23 cellular contexts compared by ENCODE assay signal in the genomic region with DNA sequence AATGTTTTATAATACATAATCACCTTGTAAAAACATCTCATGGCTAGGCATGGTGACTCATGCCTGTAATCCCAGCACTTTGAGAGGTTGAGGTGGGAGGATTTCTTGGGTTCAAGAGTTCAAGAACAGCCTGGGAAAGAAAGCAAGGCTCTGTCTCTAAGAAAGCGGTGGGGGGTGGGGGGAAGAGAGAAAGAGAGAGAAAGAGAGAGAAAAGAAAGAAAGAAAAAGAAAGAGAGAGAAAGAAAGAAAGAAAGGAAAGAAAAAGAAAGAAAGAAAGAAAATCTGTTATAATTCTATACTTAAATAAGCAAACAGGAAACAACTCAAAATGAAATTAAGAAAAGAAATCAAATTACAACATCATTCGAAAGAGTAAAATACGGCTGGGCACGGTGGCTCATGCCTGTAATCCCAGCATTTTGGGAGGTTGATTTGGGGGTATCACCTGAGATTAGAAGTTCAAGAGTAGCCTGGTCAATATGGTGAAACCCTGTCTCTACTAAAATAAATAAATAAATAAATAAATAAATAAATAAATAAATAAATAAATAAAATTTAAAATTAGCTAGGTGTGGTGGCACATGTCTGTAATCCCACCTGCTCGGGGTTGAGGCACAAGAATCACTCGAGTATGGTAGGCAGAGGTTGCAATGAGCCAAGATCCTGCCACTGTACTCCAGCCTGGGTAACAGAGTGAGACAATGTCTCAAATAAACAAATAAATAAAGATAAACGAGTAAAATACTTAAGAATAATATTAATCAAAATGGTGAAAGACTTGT.
"Had no signal": no experiment of that assay in that cellular context is flagged by ENCODE, and none has a peak within 500 bp of the region (broad histone marks: within the 10 kb centered on the region; RNA-seq: fewer than 3 reads in every experiment).

No MANE protein-coding gene starts in this region.

- H3K4me2 ChIP-seq: hepatocyte had no signal

- H2AFZ ChIP-seq: hepatocyte had no signal

- H3K27ac ChIP-seq: coronary artery, dorsolateral prefrontal cortex, esophagus muscularis mucosa, foreskin keratinocyte, gastroesophageal sphincter, heart left ventricle, hepatocyte, left lung, lower lobe of right lung had no signal

- H3K36me3 ChIP-seq: esophagus muscularis mucosa, gastroesophageal sphincter, heart left ventricle, left lung, lower lobe of right lung had no signal

- ATAC-seq: foreskin keratinocyte; gastroesophageal sphincter; heart left ventricle; left cardiac atrium; left lung; left ventricle myocardium superior; lower lobe of right lung; naive thymus-derived CD4-positive, alpha-beta T cell had no signal

- H3K9me3 ChIP-seq: left lung, lower lobe of right lung had no signal

- H3K4me3 ChIP-seq: coronary artery, dorsolateral prefrontal cortex, esophagus muscularis mucosa, gastroesophageal sphincter, heart left ventricle, hepatocyte, left lung, lower lobe of right lung had no signal

- H3K27me3 ChIP-seq: foreskin keratinocyte had no signal

- H3K79me2 ChIP-seq: hepatocyte had no signal

- H3K4me1 ChIP-seq: esophagus muscularis mucosa, foreskin keratinocyte, gastroesophageal sphincter, heart left ventricle, left lung, lower lobe of right lung had no signal

- FAIRE-seq: endothelial cell of umbilical vein, frontal cortex, islet of Langerhans, keratinocyte had no signal

- DNase-seq: dermis blood vessel endothelial cell; dorsolateral prefrontal cortex; effector CD4-positive, alpha-beta T cell; effector memory CD4-positive, alpha-beta T cell; foreskin keratinocyte; heart left ventricle; hypothalamus; immature natural killer cell; left cardiac atrium; left lung; left ventricle myocardium superior; lower lobe of right lung; mesenchymal stem cell; midbrain; naive thymus-derived CD4-positive, alpha-beta T cell had no signal
